ENCODE assay signal across 16 cellular contexts in genomic region chr1:91764471-91765115, GRCh38.
DNase-seq lines count a peak whose midpoint lies in the region; TF ChIP-seq lines count a peak whose summit lies in the region.
"Had no signal": no experiment of that assay in that cellular context is flagged by ENCODE, and none has a peak within 500 bp of the region (broad histone marks: within the 10 kb centered on the region; RNA-seq: fewer than 3 reads in every experiment).

No MANE protein-coding gene starts in this region.

- DNase-seq in HEK293T (ENCODE audit: extremely low spot score): peak; percentile 34
- no peak for DNase-seq in choroid plexus epithelial cell (ENCODE audit: low read depth)
- DNase-seq in left kidney (ENCODE audit: low read depth, low spot score): peak; percentile 75
- DNase-seq in retina: peak; percentile 24
- DNase-seq in cerebellar nuclear complex (lab: John Stamatoyannopoulos, UW): no peak
- no peak for DNase-seq in stimulated activated CD4-positive, alpha-beta T cell treated with anti-CD3 and anti-CD28 coated beads, Interleukin-15, amount 100 ng/mL, for 24 hours
- DNase-seq in NCI-H345 treated with DMSO at 0.1 percent for 48 hours (lab: John Stamatoyannopoulos, UW; ENCODE audit: unreplicated experiment): no peak
- no peak for DNase-seq in GM20000 (ENCODE audit: low spot score)
- DNase-seq: activated CD4-positive, CD25-positive, alpha-beta regulatory T cell; amniotic stem cell; NCI-H187 treated with DMSO at 0.1 percent for 48 hours; NCI-H510A treated with DMSO at 0.1 percent for 48 hours; SJCRH30; stimulated activated CD4-positive, alpha-beta T cell treated with anti-CD3 and anti-CD28 coated beads, Interleukin-2, amount 100 ng/mL, for 48 hours; T-helper 2 cell had no signal

- TF ChIP-seq CTCF in choroid plexus epithelial cell (conservative IDR thresholded peaks at IDR 0.05; ENCODE audit: low read depth, low read length): peak; percentile 14
- TF ChIP-seq CTCF in GM20000 (IDR thresholded peaks at IDR 0.05; ENCODE audit: extremely low read depth, missing control alignments): no peak

- POLR2A ChIA-PET in HEK293T (lab: Yijun Ruan, JAX): no interaction called here

- CTCF ChIA-PET in HEK293T (lab: Yijun Ruan, JAX): interaction anchor here (0.6 to 1.0 kb wide), 4 partner anchors 11 to 178 kb away, joined by 3 to 11 read pairs (median 4); no protein-coding TSS in a partner anchor

- H3K4me3 ChIP-seq in choroid plexus epithelial cell (ENCODE audit: low read depth, low read length): no peak overlapping the region
- H3K4me3 ChIP-seq: SJCRH30, testis had no signal

TF ChIP-seq in HEK293T, 16 proteins besides CTCF, POLR2A, EP300 and RAD21:
- TF ChIP-seq NFRKB (IDR thresholded peaks at IDR 0.05) (no peak), FOXM1 (IDR thresholded peaks at IDR 0.05; ENCODE audit: borderline replicate concordance) (no peak), ARNT (IDR thresholded peaks at IDR 0.05) (no peak), LEF1 (IDR thresholded peaks at IDR 0.05; ENCODE audit: borderline replicate concordance) (no peak), ZNF384 (IDR thresholded peaks at IDR 0.05) (no peak), TARDBP (IDR thresholded peaks at IDR 0.05) (no peak), FOXK2 (IDR thresholded peaks at IDR 0.05) (no peak), ELF4 (IDR thresholded peaks at IDR 0.05) (no peak), SUZ12 (IDR thresholded peaks at IDR 0.05) (no peak), CTBP1 (IDR thresholded peaks at IDR 0.05; ENCODE audit: borderline replicate concordance) (no peak), L3MBTL2 (conservative IDR thresholded peaks at IDR 0.05) (no peak), BHLHE40 (IDR thresholded peaks at IDR 0.05; ENCODE audit: borderline replicate concordance) (no peak), HDGF (IDR thresholded peaks at IDR 0.05; ENCODE audit: borderline replicate concordance) (no peak)

Comparison
In these comparisons a context has a peak if more than half of its experiments do, and no peak if none do; other contexts are left out.
1. DNase-seq: peak in HEK293T (single experiment), left kidney (single experiment) and retina (single experiment); none in choroid plexus epithelial cell (single experiment), cerebellar nuclear complex (0 of 2), stimulated activated CD4-positive, alpha-beta T cell treated with anti-CD3 and anti-CD28 coated beads, Interleukin-15, amount 100 ng/mL, for 24 hours (single experiment), NCI-H345 treated with DMSO at 0.1 percent for 48 hours (single experiment) and GM20000 (single experiment).